In the genomic region with DNA sequence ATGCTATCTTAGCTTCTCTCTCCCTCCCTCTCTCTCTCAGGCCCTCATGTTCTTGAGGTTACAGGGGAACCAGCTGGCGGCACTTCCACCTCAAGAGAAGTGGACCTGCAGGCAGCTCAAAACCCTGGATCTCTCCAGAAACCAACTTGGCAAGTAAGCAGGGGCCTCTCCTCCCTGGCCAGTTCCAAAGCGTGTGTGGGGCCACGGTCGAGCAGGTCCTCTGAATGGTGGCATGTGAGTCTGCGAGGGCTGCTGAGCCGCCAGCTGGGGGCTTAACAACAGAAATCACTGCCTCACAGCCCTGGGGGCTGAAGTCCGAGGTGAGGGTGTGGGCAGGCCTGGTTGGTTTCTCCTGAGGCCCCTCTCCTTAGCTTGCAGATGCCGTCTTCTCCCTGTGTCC, we compare ENCODE assay signal across 17 cellular contexts.
A peak's percentile ranks its signal among the peaks of the same experiment; 100 is the strongest.
DNase-seq lines count a peak whose midpoint lies in the region; ATAC-seq and TF ChIP-seq lines count a peak whose summit lies in the region.
"Had no signal": no experiment of that assay in that cellular context is flagged by ENCODE, and none has a peak within 500 bp of the region (broad histone marks: within the 10 kb centered on the region; RNA-seq: fewer than 3 reads in every experiment).

No MANE protein-coding gene starts in this region.

- TF ChIP-seq EP300 in transverse colon (IDR thresholded peaks at IDR 0.05; ENCODE audit: low read depth): no peak

- ATAC-seq in heart left ventricle (no peak), HG03097 (IDR thresholded peaks at IDR 0.05; ENCODE audit: low FRiP score, unreplicated experiment) (no peak)
- ATAC-seq in naive thymus-derived CD8-positive, alpha-beta T cell: no peak

- no peak for TF ChIP-seq POLR2A in heart left ventricle (IDR thresholded peaks at IDR 0.05)
- TF ChIP-seq POLR2A in transverse colon (IDR thresholded peaks at IDR 0.05): no peak

- no peak overlapping the region for H3K9ac ChIP-seq in colonic mucosa (ENCODE audit: low read depth in 2 of 2, low read length in 2 of 2)
- H3K9ac ChIP-seq: BLaER1 treated with 17β-estradiol and CSF1 and Interleukin-3, amounts not matched to agents 10 nM and 100 nM had no signal

- in situ Hi-C loops in transverse colon (cut with MboI; ENCODE audit: low pct_ligation_motif_present in 1 of 4, low pct_unique_long_range_greater_than_20kb in 1 of 4, low sequenced_read_pairs in 3 of 4): loop anchor here in 2 of 4 donors (10.0 to 25.0 kb wide), 2 partner anchors 102 to 241 kb away; a partner anchor contains a TSS

- H3K9me3 ChIP-seq in cardiac muscle cell (ENCODE audit: low read depth): no peaks in the 10 kb centered on the region
- no peaks in the 10 kb centered on the region for H3K9me3 ChIP-seq in heart left ventricle
- H3K9me3 ChIP-seq in colonic mucosa: no peaks in the 10 kb centered on the region
- no peaks in the 10 kb centered on the region for H3K9me3 ChIP-seq in transverse colon
- H3K9me3 ChIP-seq: BLaER1 treated with 17β-estradiol and CSF1 and Interleukin-3, amounts not matched to agents 10 nM and 100 nM; heart right ventricle; uterus had no signal

- peaks cover 51% of the 10 kb centered on the region for H3K4me1 Mint-ChIP-seq in nephron progenitor cell
- H3K4me1 Mint-ChIP-seq in naive thymus-derived CD8-positive, alpha-beta T cell: no peaks in the 10 kb centered on the region

- intact Hi-C loops in heart left ventricle (cut with DNase I) (loop anchor here in 4 of 10 donors (1.0 to 10.0 kb wide), 4 partner anchors 71 to 245 kb away; no protein-coding TSS in a partner anchor), colonic mucosa (cut with DNase I) (no loop called here), transverse colon (cut with DNase I; ENCODE audit: low total_unique reads) (loop anchor here (2.0 kb wide), 1 partner anchor 243 kb away; no protein-coding TSS in a partner anchor)

- WGBS in heart left ventricle, 4 donors: 84 to 93% (median 91%) methylated on average over 8 of the region's 8 CpGs
- 83% methylated on average over 8 of the region's 8 CpGs; no CpG with 5 or more reads in 1 of the 2 donors for WGBS in transverse colon (ENCODE audit: low coverage in 1 of 2), 2 donors

- DNase-seq in cardiac muscle cell (ENCODE audit: low read depth in 1 of 2, low spot score in 1 of 2) (no peak), heart left ventricle (no peak), colonic mucosa (peak; percentile 12), nephron progenitor cell (no peak), transverse colon (peak; percentile 5), putamen (ENCODE audit: low spot score) (no peak)
- no peak for DNase-seq in naive thymus-derived CD8-positive, alpha-beta T cell
- DNase-seq: dermis blood vessel endothelial cell; mammary epithelial cell; NCI-H510A treated with DMSO at 0.1 percent for 48 hours; stimulated activated CD4-positive, alpha-beta T cell treated with anti-CD3 and anti-CD28 coated beads, Interleukin-4, amount 100 ng/mL, for 4 hours had no signal

- H3K4me1 ChIP-seq in cardiac muscle cell (ENCODE audit: low read depth) (peaks cover 21% of the 10 kb centered on the region), heart left ventricle (peaks cover 0 to 19% (median 0%) of the 10 kb centered on the region in 12 donors), colonic mucosa (no peaks in the 10 kb centered on the region), transverse colon (no peaks in the 10 kb centered on the region)
- H3K4me1 ChIP-seq: uterus had no signal

- peaks cover 9% of the 10 kb centered on the region for H3K27me3 Mint-ChIP-seq in nephron progenitor cell (ENCODE audit: low read depth, poor library complexity)
- peaks cover 0 to 7% (median 0%) of the 10 kb centered on the region in 5 donors for H3K27me3 Mint-ChIP-seq in naive thymus-derived CD8-positive, alpha-beta T cell
- H3K27me3 Mint-ChIP-seq: IgD-negative memory B cell had no signal

- H3K36me3 Mint-ChIP-seq in nephron progenitor cell (ENCODE audit: low read depth): no peaks in the 10 kb centered on the region
- no peaks in the 10 kb centered on the region for H3K36me3 Mint-ChIP-seq in naive thymus-derived CD8-positive, alpha-beta T cell

- H3K27me3 ChIP-seq in cardiac muscle cell (no peaks in the 10 kb centered on the region), heart left ventricle (no peaks in the 10 kb centered on the region), colonic mucosa (no peaks in the 10 kb centered on the region), transverse colon (no peaks in the 10 kb centered on the region)
- H3K27me3 ChIP-seq: heart right ventricle, uterus had no signal

- POLR2A ChIA-PET in naive thymus-derived CD8-positive, alpha-beta T cell (lab: Charles Lee): no interaction called here

- TF ChIP-seq CTCF in cardiac muscle cell (IDR thresholded peaks at IDR 0.05; ENCODE audit: low read depth, low read length): no peak
- no peak for TF ChIP-seq CTCF in heart left ventricle (IDR thresholded peaks at IDR 0.05)
- TF ChIP-seq CTCF in colonic mucosa (IDR thresholded peaks at IDR 0.05): no peak
- no peak for TF ChIP-seq CTCF in nephron progenitor cell (IDR thresholded peaks at IDR 0.05)
- no peak for TF ChIP-seq CTCF in transverse colon (IDR thresholded peaks at IDR 0.05)

- no peak overlapping the region for H3K4me3 Mint-ChIP-seq in nephron progenitor cell
- no peak overlapping the region for H3K4me3 Mint-ChIP-seq in naive thymus-derived CD8-positive, alpha-beta T cell
- H3K4me3 Mint-ChIP-seq: IgD-negative memory B cell had no signal

- no peaks in the 10 kb centered on the region for H3K36me3 ChIP-seq in cardiac muscle cell
- peaks cover 0 to 50% (median 0%) of the 10 kb centered on the region in 9 donors for H3K36me3 ChIP-seq in heart left ventricle
- peaks cover 6% of the 10 kb centered on the region for H3K36me3 ChIP-seq in colonic mucosa
- peaks cover 0 to 20% (median 2%) of the 10 kb centered on the region in 4 donors for H3K36me3 ChIP-seq in transverse colon
- H3K36me3 ChIP-seq: BLaER1 treated with 17β-estradiol and CSF1 and Interleukin-3, amounts not matched to agents 10 nM and 100 nM; uterus had no signal

- H3K4me3 ChIP-seq in cardiac muscle cell (no peak overlapping the region), heart left ventricle (no peak overlapping the region), colonic mucosa (no peak overlapping the region), transverse colon (no peak overlapping the region)
- H3K4me3 ChIP-seq: BLaER1 treated with 17β-estradiol and CSF1 and Interleukin-3, amounts not matched to agents 10 nM and 100 nM; heart right ventricle; uterus had no signal

- H3K27ac ChIP-seq in cardiac muscle cell: peak overlapping the region; percentile 44
- H3K27ac ChIP-seq in heart left ventricle: no peak overlapping the region
- H3K27ac ChIP-seq in colonic mucosa: no peak overlapping the region
- no peak overlapping the region for H3K27ac ChIP-seq in transverse colon
- H3K27ac ChIP-seq: BLaER1 treated with 17β-estradiol and CSF1 and Interleukin-3, amounts not matched to agents 10 nM and 100 nM; heart right ventricle; uterus had no signal

- H3K27ac Mint-ChIP-seq in nephron progenitor cell: peak overlapping the region; percentile 76
- H3K27ac Mint-ChIP-seq in naive thymus-derived CD8-positive, alpha-beta T cell: peak overlapping the region in 1 of 10 donors; percentile 19
- H3K27ac Mint-ChIP-seq: IgD-negative memory B cell, progenitor cell of endocrine pancreas had no signal

- H3K9me3 Mint-ChIP-seq in nephron progenitor cell: no peaks in the 10 kb centered on the region
- no peaks in the 10 kb centered on the region for H3K9me3 Mint-ChIP-seq in naive thymus-derived CD8-positive, alpha-beta T cell
- H3K9me3 Mint-ChIP-seq: IgD-negative memory B cell had no signal

Comparison
In these comparisons a context has a peak if more than half of its experiments do, and no peak if none do; other contexts are left out.
1. DNase-seq: peak in colonic mucosa (single experiment) and transverse colon (single experiment); none in cardiac muscle cell (0 of 2), heart left ventricle (0 of 5), nephron progenitor cell (single experiment), naive thymus-derived CD8-positive, alpha-beta T cell (0 of 10) and putamen (single experiment).